8 cellular contexts compared by ENCODE assay signal in genomic region chr5:81233080-81233634, GRCh38. TPM values are rescaled to one million over a fixed set of nuclear protein-coding genes. Genes with fewer than 3 reads are reported as not detected.
DNase-seq lines count a peak whose midpoint lies in the region; ATAC-seq and TF ChIP-seq lines count a peak whose summit lies in the region.

Gene CKMT2, plus strand, starts transcription at chr5:81233322. Its CDS starts 17,811 bp downstream, at chr5:81251133.

- no peaks in the 10 kb centered on the region for H3K9me3 ChIP-seq in Caco-2

- no TSS peak for BruUV-seq in Caco-2 (replicated peaks; lab: Mats Ljungman, UMichigan)

- peak within 1 kb of the TSS; percentile 44 for H3K4me3 Mint-ChIP-seq in Caco-2 (ENCODE audit: unreplicated experiment)

- no peak within 1 kb of the TSS for H3K27ac ChIP-seq in adipose tissue (ENCODE audit: low read depth, low read length)

- intact Hi-C loops in Caco-2 (cut with micrococcal nuclease; ENCODE audit: unreplicated experiment), result no loop called here
- intact Hi-C loops in cardiac septum (cut with DNase I), result loop anchor here (5.0 kb wide), 1 partner anchor 69 kb away; the partner anchor contains the start of gene ZCCHC9

- no peaks in the 10 kb centered on the region for H3K36me3 ChIP-seq in Caco-2 (ENCODE audit: control insufficient read depth, insufficient read depth, low read length)

- DNase-seq in Caco-2, result no peak
- DNase-seq in cardiac septum (ENCODE audit: low spot score), result peak; percentile 94
- DNase-seq in occipital lobe (lab: John Stamatoyannopoulos, UW), result peak; percentile 24
- DNase-seq in SK-N-DZ (ENCODE audit: low spot score), result no peak
- no peak for DNase-seq in activated T-cell treated with anti-CD3 and anti-CD28 coated beads, Interleukin-2, amount 50 U/mL, for 1 hour
- no peak for DNase-seq in NCI-H526 treated with DMSO at 0.1 percent for 48 hours (lab: John Stamatoyannopoulos, UW)

- ATAC-seq in HG02973 (IDR thresholded peaks at IDR 0.05; ENCODE audit: unreplicated experiment), result no peak

- POLR2A ChIA-PET in Caco-2 (lab: Charles Lee), result no interaction called here

- CTCF ChIA-PET in Caco-2 (lab: Charles Lee), result no interaction called here

- no peaks in the 10 kb centered on the region for H3K27me3 Mint-ChIP-seq in Caco-2 (ENCODE audit: insufficient read depth, unreplicated experiment)

- H3K9me3 Mint-ChIP-seq in Caco-2 (ENCODE audit: unreplicated experiment), result no peaks in the 10 kb centered on the region

- 9 to 13% (median 10%) methylated on average over 28 of the region's 28 CpGs for WGBS in adipose tissue, 3 donors

- H3K4me1 ChIP-seq in Caco-2, result no peaks in the 10 kb centered on the region

- no peak within 1 kb of the TSS for H3K4me3 ChIP-seq in Caco-2 (ENCODE audit: low read depth, low read length)

- no peak for TF ChIP-seq CTCF in Caco-2 (IDR thresholded peaks at IDR 0.05; ENCODE audit: insufficient read depth in 1 of 2, low read depth in 1 of 2, low read length in 1 of 2, severe bottlenecking in 1 of 2, unreplicated experiment in 1 of 2)

- peaks cover 5% of the 10 kb centered on the region for H3K36me3 Mint-ChIP-seq in Caco-2 (ENCODE audit: insufficient read depth, unreplicated experiment)

- no peaks in the 10 kb centered on the region for H3K4me1 Mint-ChIP-seq in Caco-2 (ENCODE audit: low read depth, unreplicated experiment)

- no peaks in the 10 kb centered on the region for H3K27me3 ChIP-seq in Caco-2 (replicated peaks; ENCODE audit: control insufficient read depth, insufficient read depth, low read length)

- H3K27ac Mint-ChIP-seq in Caco-2 (ENCODE audit: unreplicated experiment), result no peak within 1 kb of the TSS

RNA-seq across cellular contexts. Expression of gene CKMT2, which starts in this region (rescaled TPM):
- total RNA-seq in Caco-2 (2022) (not detected in 2 replicates), cardiac septum (1,231 TPM), occipital lobe (1.2 TPM)
- polyA plus RNA-seq in adipose tissue, result 10 to 100 TPM; 12.2 to 16.2 (median 13.0) TPM
- polyA plus RNA-seq in SK-N-DZ (2014; cell fraction: cytosol; rRNA removed), result not detected in 2 replicates
- not detected in 2 replicates for polyA plus RNA-seq in SK-N-DZ (2014; cell fraction: nucleus; rRNA removed)

Comparison
In these comparisons a context has a peak if more than half of its experiments do, and no peak if none do; other contexts are left out.
1. RNA of gene CKMT2 (total RNA-seq): 1,231 TPM in cardiac septum (single experiment); 1.2 TPM in occipital lobe (single experiment) and not detected in Caco-2; every median in the first group is over 100 times any median in the second.
2. DNase-seq: peak in cardiac septum (single experiment) and occipital lobe (single experiment); none in Caco-2 (0 of 2), SK-N-DZ (single experiment), activated T-cell treated with anti-CD3 and anti-CD28 coated beads, Interleukin-2, amount 50 U/mL, for 1 hour (single experiment) and NCI-H526 treated with DMSO at 0.1 percent for 48 hours (single experiment).